Comparison of ENCODE assay signal across 8 cellular contexts in the genomic region with DNA sequence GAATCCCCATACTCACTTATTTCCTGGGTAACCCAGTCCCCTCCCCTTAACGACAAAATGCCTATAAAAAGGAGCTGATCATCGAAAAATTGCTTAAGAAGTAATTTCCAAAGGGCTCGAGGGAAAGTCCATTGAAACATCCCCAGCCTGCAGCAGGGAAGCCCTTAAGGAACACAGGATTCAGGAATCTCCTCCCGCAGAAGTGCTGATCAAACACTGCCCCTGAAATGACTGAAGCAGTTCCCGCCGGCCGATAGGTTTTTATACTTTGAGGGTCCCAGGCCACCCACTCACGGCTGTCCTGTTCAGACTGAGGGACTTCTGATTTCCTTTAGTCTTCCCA. TPM values are rescaled to one million over a fixed set of nuclear protein-coding genes. Genes with fewer than 3 reads are reported as not detected.
DNase-seq lines count a peak whose midpoint lies in the region; ATAC-seq, FAIRE-seq and TF ChIP-seq lines count a peak whose summit lies in the region.

No MANE protein-coding gene starts in this region.

- no peak for TF ChIP-seq POLR2A in ovary (IDR thresholded peaks at IDR 0.05)

- H3K27ac ChIP-seq in OCI-LY3 (ENCODE audit: low read length) (peak overlapping the region; percentile 60), esophagus (ENCODE audit: low read depth in 2 of 2, low read length in 1 of 2) (peak overlapping the region; percentile 93 to 96), ovary (peak overlapping the region; percentile 81 to 86)

- DNase-seq in ovary (no peak), HTR-8/SVneo (ENCODE audit: insufficient read length, low spot score) (no peak), posterior vena cava (ENCODE audit: low spot score) (no peak), mesenteric fat pad (ENCODE audit: low spot score) (no peak)

- H3K36me3 ChIP-seq in ES-I3 (ENCODE audit: insufficient read depth, low read length) (peaks cover 7% of the 10 kb centered on the region; the same call in 1 of the 2 replicates), OCI-LY3 (replicated peaks; ENCODE audit: low read depth, low read length) (peaks cover 5% of the 10 kb centered on the region), esophagus (ENCODE audit: control insufficient read depth in 2 of 2, insufficient read depth in 2 of 2, low read length in 1 of 2) (no peaks in the 10 kb centered on the region), ovary (no peaks in the 10 kb centered on the region)

- TF ChIP-seq EP300 in ovary (IDR thresholded peaks at IDR 0.05), result no peak

- no peak for TF ChIP-seq CTCF in OCI-LY3 (IDR thresholded peaks at IDR 0.05; ENCODE audit: low read depth, low read length)
- no peak for TF ChIP-seq CTCF in ovary (IDR thresholded peaks at IDR 0.05)

- H3K4me2 ChIP-seq in OCI-LY3 (ENCODE audit: low read length), result peak overlapping the region; percentile 99

- intact Hi-C loops in ovary (cut with DNase I) (no loop called here), posterior vena cava (cut with DNase I) (no loop called here)

- no peak for ATAC-seq in GM18907 (IDR thresholded peaks at IDR 0.05; ENCODE audit: unreplicated experiment)

- no peak for FAIRE-seq in HTR-8/SVneo (lab: Jason Lieb, UNC)

- H3K4me1 ChIP-seq in ES-I3 (ENCODE audit: insufficient read depth, low read length) (peaks cover 15% of the 10 kb centered on the region), OCI-LY3 (ENCODE audit: low read length) (peaks cover 15% of the 10 kb centered on the region), esophagus (ENCODE audit: control insufficient read depth in 2 of 2, insufficient read depth in 2 of 2, low read length in 1 of 2) (peaks cover 0 to 14% of the 10 kb centered on the region in 2 donors), ovary (ENCODE audit: insufficient read depth) (peaks cover 11% of the 10 kb centered on the region)

- H3K4me3 ChIP-seq in OCI-LY3 (ENCODE audit: low read length), result peak overlapping the region; percentile 98
- H3K4me3 ChIP-seq in esophagus (ENCODE audit: low read depth in 1 of 2, low read length in 2 of 2), result peak overlapping the region; percentile 70 to 89
- H3K4me3 ChIP-seq in ovary, result peak overlapping the region; percentile 81

- 0 to 1% methylated on average over 8 of the region's 8 CpGs for WGBS in esophagus, 2 donors
- 0 to 1% (median 0%) methylated on average over 8 of the region's 8 CpGs for WGBS in ovary, 3 donors

- no peaks in the 10 kb centered on the region for H4K20me1 ChIP-seq in OCI-LY3 (ENCODE audit: insufficient read depth, low read length)

- peaks cover 50% of the 10 kb centered on the region for H3K79me2 ChIP-seq in OCI-LY3 (ENCODE audit: low read length)

- H3K27me3 ChIP-seq in OCI-LY3 (ENCODE audit: low read depth, low read length) (no peaks in the 10 kb centered on the region), esophagus (ENCODE audit: control insufficient read depth in 1 of 2, insufficient read depth in 2 of 2, low read length in 2 of 2) (no peaks in the 10 kb centered on the region), ovary (no peaks in the 10 kb centered on the region)

- H3K9ac ChIP-seq in ES-I3 (ENCODE audit: low read depth, low read length) (peak overlapping the region; percentile 98), OCI-LY3 (ENCODE audit: low read length) (peak overlapping the region; percentile 97)

- H3K9me3 ChIP-seq in ES-I3 (ENCODE audit: control insufficient read depth, insufficient read depth, low read length), result no peaks in the 10 kb centered on the region
- no peaks in the 10 kb centered on the region for H3K9me3 ChIP-seq in OCI-LY3 (ENCODE audit: insufficient read depth, low read length)
- no peaks in the 10 kb centered on the region for H3K9me3 ChIP-seq in esophagus (ENCODE audit: control insufficient read depth in 2 of 2, insufficient read depth in 1 of 2, low read depth in 1 of 2, low read length in 1 of 2)
- no peaks in the 10 kb centered on the region for H3K9me3 ChIP-seq in ovary

- H2AFZ ChIP-seq in OCI-LY3 (ENCODE audit: low read depth, low read length), result peak overlapping the region; percentile 89

RNA-seq across cellular contexts. Expression of a gene that starts 0.6 kb away (rescaled TPM):
- 1 to 10 TPM; 2.3 to 2.5 TPM for polyA plus RNA-seq in esophagus
- 10 to 100 TPM in 5 of 7 donors, 1 to 10 TPM in 2; 6.8 to 12.3 (median 11.0) TPM for total RNA-seq in ovary
- polyA plus RNA-seq in ovary, result 1 to 10 TPM; 3.9 to 8.1 TPM
- 1 to 10 TPM; 6.5 to 8.0 TPM for total RNA-seq in posterior vena cava
- 6.1 TPM for total RNA-seq in mesenteric fat pad

RNA-seq across cellular contexts. Expression of a gene that starts 26.6 kb away (rescaled TPM):
- 10 to 100 TPM; 10.3 to 12.2 TPM for polyA plus RNA-seq in esophagus
- 10 to 100 TPM in 6 of 7 donors, 1 to 10 TPM in 1; 9.4 to 21.2 (median 17.9) TPM for total RNA-seq in ovary
- polyA plus RNA-seq in ovary, result 10 to 100 TPM in 1 of 2 donors, 1 to 10 TPM in 1; 6.2 to 17.2 TPM
- total RNA-seq in posterior vena cava, result 10 to 100 TPM; 10.4 to 16.3 TPM
- total RNA-seq in mesenteric fat pad, result 15.1 TPM

RNA-seq across cellular contexts. Expression of a gene that starts 27.6 kb away (rescaled TPM):
- polyA plus RNA-seq in esophagus (1,000 to 10,000 TPM; 3,023 to 3,281 TPM), ovary (1,000 to 10,000 TPM; 3,825 to 5,812 TPM)
- total RNA-seq in ovary (1,000 to 10,000 TPM; 1,883 to 4,136 (median 2,145) TPM), posterior vena cava (1,000 to 10,000 TPM in 1 of 2 donors, 100 to 1,000 TPM in 1; 993 to 1,044 TPM), mesenteric fat pad (1,060 TPM)

RNA-seq across cellular contexts. Expression of a gene that starts 27.7 kb away (rescaled TPM):
- polyA plus RNA-seq in esophagus (10 to 100 TPM; 10.7 to 17.5 TPM), ovary (10 to 100 TPM in 1 of 2 donors, 1 to 10 TPM in 1; 9.0 to 11.9 TPM)
- total RNA-seq in ovary (10 to 100 TPM; 14.2 to 28.5 (median 20.9) TPM), posterior vena cava (10 to 100 TPM; 15.6 to 16.9 TPM), mesenteric fat pad (12.2 TPM)
